ENCODE assay signal across 11 cellular contexts in genomic region chr15:63371297-63371918, GRCh38. TPM values are rescaled to one million over a fixed set of nuclear protein-coding genes. Genes with fewer than 3 reads are reported as not detected.
DNase-seq lines count a peak whose midpoint lies in the region; ATAC-seq, FAIRE-seq and TF ChIP-seq lines count a peak whose summit lies in the region.
"Had no signal": no experiment of that assay in that cellular context is flagged by ENCODE, and none has a peak within 500 bp of the region (broad histone marks: within the 10 kb centered on the region; RNA-seq: fewer than 3 reads in every experiment).

No MANE protein-coding gene starts in this region.

- intact Hi-C loops in transverse colon (cut with DNase I; ENCODE audit: low total_unique reads) = no loop called here

- H3K4me3 Mint-ChIP-seq in T-helper 2 cell treated with Interferon-gamma antibody and Interleukin-4, amounts not matched to agents 5 μg/mL and 100 μg/mL, for 36 hours = no peak overlapping the region
- peak overlapping the region; percentile 4 for H3K4me3 Mint-ChIP-seq in astrocyte (ENCODE audit: unreplicated experiment)

- no peaks in the 10 kb centered on the region for H3K9me1 ChIP-seq in keratinocyte (ENCODE audit: control insufficient read depth, extremely low read depth, insufficient read depth, low read length)

- no peak overlapping the region for H3K27ac Mint-ChIP-seq in T-helper 2 cell treated with Interferon-gamma antibody and Interleukin-4, amounts not matched to agents 5 μg/mL and 100 μg/mL, for 36 hours
- H3K27ac Mint-ChIP-seq in astrocyte (ENCODE audit: unreplicated experiment) = peak overlapping the region; percentile 69

- H3K4me2 ChIP-seq in astrocyte (ENCODE audit: low read length) = peak overlapping the region; percentile 76
- peak overlapping the region; percentile 80 for H3K4me2 ChIP-seq in keratinocyte (ENCODE audit: control insufficient read depth, extremely low read depth, insufficient read depth, low read depth, low read length)

- H3K4me3 ChIP-seq in astrocyte (ENCODE audit: insufficient read depth, low read depth, low read length) (no peak overlapping the region), keratinocyte (ENCODE audit: control insufficient read depth in 2 of 3, extremely low read depth in 1 of 3, insufficient read depth in 2 of 3, low read depth in 1 of 3, low read length in 3 of 3) (no peak overlapping the region), transverse colon (no peak overlapping the region)

- H4K20me1 ChIP-seq in astrocyte (ENCODE audit: insufficient read depth, low read length) (no peaks in the 10 kb centered on the region), keratinocyte (ENCODE audit: control insufficient read depth, extremely low read depth, insufficient read depth, low read length) (no peaks in the 10 kb centered on the region)

- H2AFZ ChIP-seq in astrocyte (ENCODE audit: low read depth, low read length) = no peak overlapping the region
- no peak overlapping the region for H2AFZ ChIP-seq in keratinocyte (ENCODE audit: control insufficient read depth, low read length)

- H3K36me3 Mint-ChIP-seq in T-helper 2 cell treated with Interferon-gamma antibody and Interleukin-4, amounts not matched to agents 5 μg/mL and 100 μg/mL, for 36 hours (ENCODE audit: low read depth) = no peaks in the 10 kb centered on the region
- H3K36me3 Mint-ChIP-seq in astrocyte (ENCODE audit: low read depth, unreplicated experiment) = no peaks in the 10 kb centered on the region
- H3K36me3 Mint-ChIP-seq: activated naive CD4-positive, alpha-beta T cell treated with anti-CD3 and anti-CD28 coated beads, Interleukin-2, amount 50 U/mL, for 72 hours had no signal

- 61 to 80% methylated on average over 3 to 11 of the region's 15 CpGs for WGBS in transverse colon (ENCODE audit: low coverage in 1 of 2), 2 donors

- H3K27ac ChIP-seq in astrocyte (ENCODE audit: low read depth, low read length) (peak overlapping the region; percentile 78), keratinocyte (ENCODE audit: control insufficient read depth, insufficient read depth, low read length) (peak overlapping the region; percentile 96), transverse colon (peak overlapping the region in 3 of 4 donors; percentile 26 to 38 (median 28))
- H3K27ac ChIP-seq: WERI-Rb-1 had no signal

- H3K9ac ChIP-seq in astrocyte (ENCODE audit: low read length) (no peak overlapping the region), keratinocyte (ENCODE audit: control insufficient read depth, extremely low read depth, insufficient read depth, low read length) (peak overlapping the region; percentile 80)

- peaks cover 3% of the 10 kb centered on the region for H3K36me3 ChIP-seq in astrocyte (ENCODE audit: insufficient read depth, low read length)
- H3K36me3 ChIP-seq in keratinocyte (ENCODE audit: control insufficient read depth in 2 of 2, extremely low read depth in 1 of 2, insufficient read depth in 2 of 2, low read length in 2 of 2) = peaks cover 13 to 24% of the 10 kb centered on the region in 2 experiments
- H3K36me3 ChIP-seq in transverse colon = no peaks in the 10 kb centered on the region
- H3K36me3 ChIP-seq: WERI-Rb-1 had no signal

- in situ Hi-C loops in transverse colon (cut with MboI; ENCODE audit: low pct_ligation_motif_present in 1 of 4, low pct_unique_long_range_greater_than_20kb in 1 of 4, low sequenced_read_pairs in 3 of 4) = no loop called here

- H3K9me3 Mint-ChIP-seq in T-helper 2 cell treated with Interferon-gamma antibody and Interleukin-4, amounts not matched to agents 5 μg/mL and 100 μg/mL, for 36 hours = no peaks in the 10 kb centered on the region
- no peaks in the 10 kb centered on the region for H3K9me3 Mint-ChIP-seq in astrocyte (ENCODE audit: unreplicated experiment)
- H3K9me3 Mint-ChIP-seq: activated naive CD4-positive, alpha-beta T cell treated with anti-CD3 and anti-CD28 coated beads, Interleukin-2, amount 50 U/mL, for 72 hours had no signal

- no peaks in the 10 kb centered on the region for H3K27me3 Mint-ChIP-seq in T-helper 2 cell treated with Interferon-gamma antibody and Interleukin-4, amounts not matched to agents 5 μg/mL and 100 μg/mL, for 36 hours (ENCODE audit: low read depth)
- peaks cover 5% of the 10 kb centered on the region for H3K27me3 Mint-ChIP-seq in astrocyte (ENCODE audit: low read depth, unreplicated experiment)

- peak; percentile 36 for DNase-seq in T-helper 2 cell treated with Interferon-gamma antibody and Interleukin-4, amounts not matched to agents 5 μg/mL and 100 μg/mL, for 36 hours (ENCODE audit: low spot score)
- no peak for DNase-seq in T-helper 2 cell
- peak; percentile 45 for DNase-seq in astrocyte (ENCODE audit: low read depth)
- DNase-seq in keratinocyte (ENCODE audit: low read depth, low spot score) = no peak
- no peak for DNase-seq in transverse colon
- no peak for DNase-seq in NCI-H1092 (lab: John Stamatoyannopoulos, UW)
- DNase-seq: WERI-Rb-1 had no signal

- no peak for FAIRE-seq in astrocyte (lab: Jason Lieb, UNC)
- FAIRE-seq in keratinocyte (lab: Jason Lieb, UNC) = no peak

- no peak for TF ChIP-seq EP300 in transverse colon (IDR thresholded peaks at IDR 0.05; ENCODE audit: low read depth)

- H3K27me3 ChIP-seq in astrocyte (ENCODE audit: insufficient read depth, low read length) (no peaks in the 10 kb centered on the region), keratinocyte (ENCODE audit: control insufficient read depth, extremely low read depth, insufficient read depth, low read length) (no peaks in the 10 kb centered on the region), transverse colon (no peaks in the 10 kb centered on the region)

- no peak for TF ChIP-seq CTCF in astrocyte (IDR thresholded peaks at IDR 0.05; ENCODE audit: insufficient read depth, low read depth, low read length)
- no peak for TF ChIP-seq CTCF in keratinocyte (optimal IDR thresholded peaks at IDR 0.05 in 1 of 3, IDR thresholded peaks at IDR 0.05 in 1 of 3, conservative IDR thresholded peaks at IDR 0.05 in 1 of 3; ENCODE audit: extremely low read depth in 1 of 3, insufficient read depth in 2 of 3, low read length in 3 of 3)
- TF ChIP-seq CTCF in transverse colon (IDR thresholded peaks at IDR 0.05) = no peak

- H3K4me1 Mint-ChIP-seq in T-helper 2 cell treated with Interferon-gamma antibody and Interleukin-4, amounts not matched to agents 5 μg/mL and 100 μg/mL, for 36 hours (ENCODE audit: low read depth) = peaks cover 32% of the 10 kb centered on the region
- H3K4me1 Mint-ChIP-seq in astrocyte (ENCODE audit: low read depth, unreplicated experiment) = peaks cover 25% of the 10 kb centered on the region

- ATAC-seq in GM19035 (IDR thresholded peaks at IDR 0.05; ENCODE audit: unreplicated experiment) (no peak), HG03460 (IDR thresholded peaks at IDR 0.05; ENCODE audit: unreplicated experiment) (no peak)

- no peak for TF ChIP-seq POLR2A in transverse colon (IDR thresholded peaks at IDR 0.05)

- no peaks in the 10 kb centered on the region for H3K9me3 ChIP-seq in astrocyte (ENCODE audit: insufficient read depth, low read depth, low read length)
- H3K9me3 ChIP-seq in keratinocyte (ENCODE audit: control insufficient read depth, low read depth, low read length) = no peaks in the 10 kb centered on the region
- no peaks in the 10 kb centered on the region for H3K9me3 ChIP-seq in transverse colon

- H3K79me2 ChIP-seq in astrocyte (ENCODE audit: insufficient read depth, low read length) (peaks cover 12% of the 10 kb centered on the region), keratinocyte (ENCODE audit: control insufficient read depth, insufficient read depth, low read length) (peaks cover 10% of the 10 kb centered on the region)

- dilution Hi-C loops in keratinocyte (cut with MboI; ENCODE audit: extremely low pct_ligation_motif_present, low sequenced_read_pairs) = no loop called here

- H3K4me1 ChIP-seq in astrocyte (ENCODE audit: insufficient read depth, low read length) (peaks cover 47% of the 10 kb centered on the region), keratinocyte (ENCODE audit: control insufficient read depth, extremely low read depth, insufficient read depth, low read length) (peaks cover 86% of the 10 kb centered on the region), transverse colon (peaks cover 5 to 49% (median 36%) of the 10 kb centered on the region in 4 donors)

RNA-seq across cellular contexts. Expression of gene CA12, which starts 10.2 kb away (rescaled TPM):
- total RNA-seq in astrocyte (0.54 and 0.70 TPM in 2 replicates), transverse colon (100 to 1,000 TPM; 121 to 392 (median 329) TPM)
- 101 to 220 TPM (median 158 TPM) in 3 replicates for polyA plus RNA-seq in keratinocyte
- 45.2 TPM for polyA plus RNA-seq in keratinocyte (2011; ENCODE audit: low read depth)
- polyA plus RNA-seq in keratinocyte (2011; cell fraction: cytosol; rRNA removed) = 52.6 and 62.1 TPM in 2 replicates
- 202 and 203 TPM in 2 replicates for polyA plus RNA-seq in keratinocyte (2011; cell fraction: nucleus; rRNA removed)
- 78.2 and 80.9 TPM in 2 replicates for polyA plus RNA-seq in keratinocyte (2012; ENCODE audit: low replicate concordance)
- polyA minus RNA-seq in keratinocyte = 71.9 to 160 TPM (median 122 TPM) in 3 replicates
- 91.3 TPM for polyA minus RNA-seq in keratinocyte (2011; cell fraction: cytosol; rRNA and poly(A)+ RNA removed)
- polyA minus RNA-seq in keratinocyte (2011; cell fraction: nucleus; rRNA and poly(A)+ RNA removed) = 234 and 311 TPM in 2 replicates
- total RNA-seq: OCI-LY7 had no signal

Comparison
In these comparisons a context has a peak if more than half of its experiments do, and no peak if none do; other contexts are left out.
1. DNase-seq: peak in T-helper 2 cell treated with Interferon-gamma antibody and Interleukin-4, amounts not matched to agents 5 μg/mL and 100 μg/mL, for 36 hours (single experiment) and astrocyte (single experiment); none in T-helper 2 cell (0 of 5), keratinocyte (single experiment), transverse colon (single experiment) and NCI-H1092 (single experiment).
2. H3K27ac ChIP-seq: peak in every context shown above with its lines; median percentile 96 in keratinocyte; 78 in astrocyte; 28 in transverse colon.
3. RNA of gene CA12, which starts 10.2 kb away (total RNA-seq): 121 to 392 TPM in transverse colon; 0.54 to 0.70 TPM in astrocyte; every median in the first group is over 10 times any median in the second.